Comparison of ENCODE assay signal across 35 cellular contexts in genomic region chr4:71052034-71052433, GRCh38.
"Had no signal": no experiment of that assay in that cellular context is flagged by ENCODE, and none has a peak within 500 bp of the region (broad histone marks: within the 10 kb centered on the region; RNA-seq: fewer than 3 reads in every experiment).

No MANE protein-coding gene starts in this region.

- H3K27me3 ChIP-seq: MG63 had no signal

- H3K36me3 ChIP-seq: MG63 had no signal

- H3K4me3 ChIP-seq: MG63 had no signal

- H3K27ac ChIP-seq: KMS-11 had no signal

- H3K9me3 ChIP-seq: MG63 had no signal

- DNase-seq: Karpas-422, Kasumi-1, KG1, MG63, MM.1S, MV-4-11, NCI-H1048, NCI-H1092, NCI-H1092 treated with DMSO at 0.1 percent for 48 hours, NCI-H1105, NCI-H1105 treated with DMSO at 0.1 percent for 48 hours, NCI-H1417, NCI-H1417 treated with DMSO at 0.1 percent for 48 hours, NCI-H1436, NCI-H1436 treated with DMSO at 0.1 percent for 48 hours, NCI-H146, NCI-H1694, NCI-H1694 treated with DMSO at 0.1 percent for 48 hours, NCI-H187, NCI-H187 treated with DMSO at 0.1 percent for 48 hours, NCI-H1930, NCI-H2029, NCI-H2029 treated with DMSO at 0.1 percent for 48 hours, NCI-H2081, NCI-H2081 treated with DMSO at 0.1 percent for 48 hours, NCI-H2107, NCI-H2171, NCI-H2171 treated with DMSO at 0.1 percent for 48 hours, NCI-H2227 treated with DMSO at 0.1 percent for 48 hours, NCI-H226, NCI-H345, NCI-H446, NCI-H446 treated with DMSO at 0.1 percent for 48 hours, NCI-H510A had no signal
